In the genomic region with DNA sequence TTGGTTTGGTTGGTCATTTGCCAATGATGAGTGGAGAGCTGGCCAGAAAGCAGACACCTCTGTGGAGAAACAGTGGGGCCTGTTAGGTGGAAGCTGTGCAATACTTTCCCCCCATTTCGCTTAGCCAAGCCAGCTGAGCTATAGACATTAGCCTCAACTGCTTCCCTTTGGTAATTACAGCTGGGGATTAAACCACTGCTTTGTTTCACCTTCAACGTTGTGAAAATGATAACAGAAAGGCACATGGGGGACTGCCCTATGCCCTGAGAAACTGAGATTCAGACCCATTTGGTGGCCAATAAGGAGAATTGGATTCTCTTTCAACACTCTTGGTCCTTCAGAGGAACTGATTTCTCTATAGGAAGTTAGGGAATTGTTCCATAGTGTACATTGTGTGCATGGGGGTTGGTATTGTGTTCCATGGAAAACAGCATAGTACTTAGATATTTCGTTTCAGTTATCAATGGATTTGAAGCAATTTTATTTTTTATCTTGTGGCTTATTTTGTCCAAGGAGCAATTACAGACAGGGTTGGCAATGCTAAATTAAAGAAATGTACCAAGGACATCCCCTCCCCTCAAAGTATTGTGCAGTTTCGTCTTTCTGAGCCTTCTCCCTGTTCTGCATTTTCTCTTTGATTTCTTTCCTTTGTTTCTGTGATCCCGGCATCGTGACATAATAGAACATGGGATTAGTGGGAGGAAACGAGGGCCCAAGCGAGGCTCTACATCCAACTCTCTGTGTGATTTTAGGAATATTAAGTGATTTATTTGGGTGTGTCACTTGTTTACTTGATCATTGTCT, we compare ENCODE assay signal across 24 cellular contexts.
"Had no signal": no experiment of that assay in that cellular context is flagged by ENCODE, and none has a peak within 500 bp of the region (broad histone marks: within the 10 kb centered on the region; RNA-seq: fewer than 3 reads in every experiment).

No MANE protein-coding gene starts in this region.

- H3K27me3 ChIP-seq: brain microvascular endothelial cell, cardiac muscle cell, Peyer's patch had no signal

- H3K4me1 ChIP-seq: Peyer's patch had no signal

- H3K27ac Mint-ChIP-seq: activated CD4-positive, alpha-beta memory T cell treated with anti-CD3 and anti-CD28 coated beads for 36 hours; activated CD4-positive, alpha-beta T cell treated with anti-CD3 and anti-CD28 coated beads, Interleukin-2, amount 10 ng/mL, durations not matched to agents 7 days and 5 days; activated naive CD4-positive, alpha-beta T cell treated with anti-CD3 and anti-CD28 coated beads for 36 hours; activated naive CD8-positive, alpha-beta T cell; T-helper 17 cell had no signal

- H3K4me3 ChIP-seq: cardiac muscle cell, Peyer's patch had no signal

- H3K4me1 Mint-ChIP-seq: activated CD4-positive, alpha-beta T cell treated with anti-CD3 and anti-CD28 coated beads, Interleukin-2, amount 10 ng/mL, durations not matched to agents 7 days and 5 days had no signal

- H3K9me3 ChIP-seq: Peyer's patch had no signal

- DNase-seq: activated CD4-positive, alpha-beta memory T cell treated with anti-CD3 and anti-CD28 coated beads for 36 hours; activated CD4-positive, alpha-beta T cell treated with anti-CD3 and anti-CD28 coated beads, Interleukin-2, amount 10 ng/mL, durations not matched to agents 7 days and 5 days; activated CD4-positive, CD25-positive, alpha-beta regulatory T cell; activated CD8-positive, alpha-beta memory T cell treated with anti-CD3 and anti-CD28 coated beads for 24 hours; activated gamma-delta T cell; activated naive CD4-positive, alpha-beta T cell treated with anti-CD3 and anti-CD28 coated beads for 36 hours; activated T-cell treated with anti-CD3 and anti-CD28 coated beads, Interleukin-2, amount 50 U/mL, for 4 hours; amygdala; brain microvascular endothelial cell; Kasumi-1; KBM-7; NCI-H146; NCI-H187 treated with DMSO at 0.1 percent for 48 hours; NCI-H2081 treated with DMSO at 0.1 percent for 48 hours; NCI-H446; NCI-H524; NCI-H774; Peyer's patch; SHP77 treated with DMSO at 0.1 percent for 48 hours; T-helper 17 cell; T1000 had no signal

- H3K9me3 Mint-ChIP-seq: activated CD4-positive, alpha-beta memory T cell treated with anti-CD3 and anti-CD28 coated beads for 36 hours; activated CD4-positive, alpha-beta T cell treated with anti-CD3 and anti-CD28 coated beads, Interleukin-2, amount 10 ng/mL, durations not matched to agents 7 days and 5 days; activated naive CD4-positive, alpha-beta T cell treated with anti-CD3 and anti-CD28 coated beads for 36 hours; activated T-cell treated with anti-CD3 and anti-CD28 coated beads, Interleukin-2, amount 50 U/mL, for 4 hours had no signal

- H3K36me3 ChIP-seq: cardiac muscle cell, Peyer's patch had no signal

- H3K27me3 Mint-ChIP-seq: activated CD4-positive, alpha-beta memory T cell treated with anti-CD3 and anti-CD28 coated beads for 36 hours; activated CD4-positive, alpha-beta T cell treated with anti-CD3 and anti-CD28 coated beads, Interleukin-2, amount 10 ng/mL, durations not matched to agents 7 days and 5 days; activated naive CD8-positive, alpha-beta T cell; T-helper 17 cell had no signal

- H3K27ac ChIP-seq: brain microvascular endothelial cell, cardiac muscle cell, Peyer's patch, VCaP had no signal

- H3K4me3 Mint-ChIP-seq: activated CD4-positive, alpha-beta memory T cell treated with anti-CD3 and anti-CD28 coated beads for 36 hours; activated CD4-positive, alpha-beta T cell treated with anti-CD3 and anti-CD28 coated beads, Interleukin-2, amount 10 ng/mL, durations not matched to agents 7 days and 5 days; activated naive CD4-positive, alpha-beta T cell treated with anti-CD3 and anti-CD28 coated beads for 36 hours; activated naive CD8-positive, alpha-beta T cell; activated T-cell treated with anti-CD3 and anti-CD28 coated beads, Interleukin-2, amount 50 U/mL, for 4 hours; T-helper 17 cell had no signal
